37 cellular contexts compared by ENCODE assay signal in genomic region chr6:75856902-75857301, GRCh38.
"Had no signal": no experiment of that assay in that cellular context is flagged by ENCODE, and none has a peak within 500 bp of the region (broad histone marks: within the 10 kb centered on the region; RNA-seq: fewer than 3 reads in every experiment).

No MANE protein-coding gene starts in this region.

- H3K4me1 Mint-ChIP-seq: activated CD4-positive, alpha-beta memory T cell treated with anti-CD3 and anti-CD28 coated beads, Interleukin-2, amount 10 ng/mL, durations not matched to agents 7 days and 5 days; activated CD4-positive, alpha-beta T cell treated with anti-CD3 and anti-CD28 coated beads for 36 hours; activated CD4-positive, alpha-beta T cell treated with anti-CD3 and anti-CD28 coated beads, Interleukin-2, amount 10 ng/mL, durations not matched to agents 7 days and 5 days; activated CD8-positive, alpha-beta memory T cell treated with anti-CD3 and anti-CD28 coated beads, Interleukin-2, amount 10 ng/mL, durations not matched to agents 7 days and 5 days; activated naive CD4-positive, alpha-beta T cell treated with anti-CD3 and anti-CD28 coated beads, Interleukin-2, amount 10 ng/mL, durations not matched to agents 7 days and 5 days; activated naive CD4-positive, alpha-beta T cell treated with anti-CD3 and anti-CD28 coated beads, Interleukin-2, amount 50 U/mL, for 24 hours; activated naive CD8-positive, alpha-beta T cell treated with anti-CD3 and anti-CD28 coated beads, Interleukin-2, amount 10 ng/mL, durations not matched to agents 7 days and 5 days; activated naive CD8-positive, alpha-beta T cell treated with anti-CD3 and anti-CD28 coated beads, Interleukin-2, amount 50 U/mL, for 24 hours; brain; central memory CD8-positive, alpha-beta T cell had no signal

- H3K27me3 Mint-ChIP-seq: activated CD8-positive, alpha-beta memory T cell treated with anti-CD3 and anti-CD28 coated beads, Interleukin-2, amount 10 ng/mL, durations not matched to agents 7 days and 5 days; activated naive CD8-positive, alpha-beta T cell; brain; central memory CD8-positive, alpha-beta T cell had no signal

- ATAC-seq: activated CD4-positive, alpha-beta T cell treated with anti-CD3 and anti-CD28 coated beads for 36 hours; activated CD4-positive, CD25-positive, alpha-beta regulatory T cell treated with anti-CD3 and anti-CD28 coated beads, Interleukin-2, amount 50 U/mL, for 24 hours; activated CD8-positive, alpha-beta memory T cell treated with anti-CD3 and anti-CD28 coated beads, Interleukin-2, amount 10 ng/mL, durations not matched to agents 7 days and 5 days; activated CD8-positive, alpha-beta T cell treated with anti-CD3 and anti-CD28 coated beads, Interleukin-2, amount 10 ng/mL, durations not matched to agents 7 days and 5 days; activated naive CD8-positive, alpha-beta T cell treated with anti-CD3 and anti-CD28 coated beads, Interleukin-2, amount 50 U/mL, for 24 hours; activated T-cell treated with anti-CD3 and anti-CD28 coated beads, Interleukin-2, amount 50 U/mL, for 4 hours; WTC11 had no signal

- H3K27ac ChIP-seq: ascending aorta, WERI-Rb-1 had no signal

- H3K9me3 Mint-ChIP-seq: activated CD4-positive, alpha-beta memory T cell treated with anti-CD3 and anti-CD28 coated beads, Interleukin-2, amount 10 ng/mL, durations not matched to agents 7 days and 5 days; activated CD4-positive, alpha-beta T cell treated with anti-CD3 and anti-CD28 coated beads, Interleukin-2, amount 10 ng/mL, durations not matched to agents 7 days and 5 days; activated naive CD4-positive, alpha-beta T cell treated with anti-CD3 and anti-CD28 coated beads, Interleukin-2, amount 10 ng/mL, durations not matched to agents 7 days and 5 days; activated naive CD4-positive, alpha-beta T cell treated with anti-CD3 and anti-CD28 coated beads, Interleukin-2, amount 50 U/mL, for 24 hours; activated naive CD8-positive, alpha-beta T cell treated with anti-CD3 and anti-CD28 coated beads, Interleukin-2, amount 10 ng/mL, durations not matched to agents 7 days and 5 days; activated naive CD8-positive, alpha-beta T cell treated with anti-CD3 and anti-CD28 coated beads, Interleukin-2, amount 50 U/mL, for 24 hours; activated T-cell treated with anti-CD3 and anti-CD28 coated beads, Interleukin-2, amount 50 U/mL, for 4 hours; activated T-helper 2 cell treated with anti-CD3 and anti-CD28 coated beads, Interferon-gamma antibody, Interleukin-2, Interleukin-4, amounts not matched to agents 10 μg/mL and 5 μg/mL and 100 μg/mL, durations not matched to agents 14 hours and 24 hours and 36 hours; brain; central memory CD8-positive, alpha-beta T cell; T-helper 1 cell treated with Interleukin-12 subunit alpha and Interleukin-12 subunit beta and Interleukin-4 antibody, amounts not matched to agents 30 μg/mL and 1 μg/mL, for 36 hours; T-helper 2 cell treated with Interferon-gamma antibody and Interleukin-4, amounts not matched to agents 5 μg/mL and 100 μg/mL, for 36 hours; WTC11 had no signal

- H3K27me3 ChIP-seq: ascending aorta, cardiac muscle cell had no signal

- H3K4me3 Mint-ChIP-seq: activated CD4-positive, alpha-beta memory T cell treated with anti-CD3 and anti-CD28 coated beads, Interleukin-2, amount 10 ng/mL, durations not matched to agents 7 days and 5 days; activated CD4-positive, alpha-beta T cell treated with anti-CD3 and anti-CD28 coated beads for 36 hours; activated CD4-positive, alpha-beta T cell treated with anti-CD3 and anti-CD28 coated beads, Interleukin-2, amount 10 ng/mL, durations not matched to agents 7 days and 5 days; activated CD8-positive, alpha-beta memory T cell treated with anti-CD3 and anti-CD28 coated beads, Interleukin-2, amount 10 ng/mL, durations not matched to agents 7 days and 5 days; activated CD8-positive, alpha-beta T cell treated with anti-CD3 and anti-CD28 coated beads, Interleukin-2, amount 10 ng/mL, durations not matched to agents 7 days and 5 days; activated naive CD4-positive, alpha-beta T cell treated with anti-CD3 and anti-CD28 coated beads, Interleukin-2, amount 10 ng/mL, durations not matched to agents 7 days and 5 days; activated naive CD4-positive, alpha-beta T cell treated with anti-CD3 and anti-CD28 coated beads, Interleukin-2, amount 50 U/mL, for 24 hours; activated naive CD8-positive, alpha-beta T cell; activated naive CD8-positive, alpha-beta T cell treated with anti-CD3 and anti-CD28 coated beads, Interleukin-2, amount 10 ng/mL, durations not matched to agents 7 days and 5 days; activated naive CD8-positive, alpha-beta T cell treated with anti-CD3 and anti-CD28 coated beads, Interleukin-2, amount 50 U/mL, for 24 hours; activated T-cell treated with anti-CD3 and anti-CD28 coated beads, Interleukin-2, amount 50 U/mL, for 4 hours; brain; central memory CD8-positive, alpha-beta T cell; T-helper 1 cell treated with Interleukin-12 subunit alpha and Interleukin-12 subunit beta and Interleukin-4 antibody, amounts not matched to agents 30 μg/mL and 1 μg/mL, for 36 hours; T-helper 2 cell treated with Interferon-gamma antibody and Interleukin-4, amounts not matched to agents 5 μg/mL and 100 μg/mL, for 36 hours; WTC11 had no signal

- H3K4me3 ChIP-seq: ascending aorta, cardiac muscle cell had no signal

- H3K36me3 ChIP-seq: cardiac muscle cell, WERI-Rb-1 had no signal

- H3K4me1 ChIP-seq: ascending aorta had no signal

- H3K9me3 ChIP-seq: ascending aorta had no signal

- H3K36me3 Mint-ChIP-seq: activated CD8-positive, alpha-beta memory T cell treated with anti-CD3 and anti-CD28 coated beads, Interleukin-2, amount 10 ng/mL, durations not matched to agents 7 days and 5 days; activated naive CD4-positive, alpha-beta T cell treated with anti-CD3 and anti-CD28 coated beads, Interleukin-2, amount 10 ng/mL, durations not matched to agents 7 days and 5 days; activated naive CD4-positive, alpha-beta T cell treated with anti-CD3 and anti-CD28 coated beads, Interleukin-2, amount 50 U/mL, for 24 hours; activated naive CD8-positive, alpha-beta T cell; activated naive CD8-positive, alpha-beta T cell treated with anti-CD3 and anti-CD28 coated beads, Interleukin-2, amount 10 ng/mL, durations not matched to agents 7 days and 5 days had no signal

- H3K27ac Mint-ChIP-seq: activated CD4-positive, alpha-beta memory T cell treated with anti-CD3 and anti-CD28 coated beads, Interleukin-2, amount 10 ng/mL, durations not matched to agents 7 days and 5 days; activated CD4-positive, alpha-beta T cell treated with anti-CD3 and anti-CD28 coated beads for 36 hours; activated CD4-positive, alpha-beta T cell treated with anti-CD3 and anti-CD28 coated beads, Interleukin-2, amount 10 ng/mL, durations not matched to agents 7 days and 5 days; activated CD8-positive, alpha-beta memory T cell treated with anti-CD3 and anti-CD28 coated beads, Interleukin-2, amount 10 ng/mL, durations not matched to agents 7 days and 5 days; activated CD8-positive, alpha-beta T cell treated with anti-CD3 and anti-CD28 coated beads, Interleukin-2, amount 10 ng/mL, durations not matched to agents 7 days and 5 days; activated naive CD4-positive, alpha-beta T cell treated with anti-CD3 and anti-CD28 coated beads, Interleukin-2, amount 10 ng/mL, durations not matched to agents 7 days and 5 days; activated naive CD4-positive, alpha-beta T cell treated with anti-CD3 and anti-CD28 coated beads, Interleukin-2, amount 50 U/mL, for 24 hours; activated naive CD8-positive, alpha-beta T cell; activated naive CD8-positive, alpha-beta T cell treated with anti-CD3 and anti-CD28 coated beads, Interleukin-2, amount 10 ng/mL, durations not matched to agents 7 days and 5 days; activated naive CD8-positive, alpha-beta T cell treated with anti-CD3 and anti-CD28 coated beads, Interleukin-2, amount 50 U/mL, for 24 hours; activated T-helper 2 cell treated with anti-CD3 and anti-CD28 coated beads, Interferon-gamma antibody, Interleukin-2, Interleukin-4, amounts not matched to agents 10 μg/mL and 5 μg/mL and 100 μg/mL, durations not matched to agents 14 hours and 24 hours and 36 hours; brain; T-helper 1 cell treated with Interleukin-12 subunit alpha and Interleukin-12 subunit beta and Interleukin-4 antibody, amounts not matched to agents 30 μg/mL and 1 μg/mL, for 36 hours; T-helper 2 cell treated with Interferon-gamma antibody and Interleukin-4, amounts not matched to agents 5 μg/mL and 100 μg/mL, for 36 hours; WTC11 had no signal

- DNase-seq: activated CD4-positive, alpha-beta memory T cell treated with anti-CD3 and anti-CD28 coated beads, Interleukin-2, amount 10 ng/mL, durations not matched to agents 7 days and 5 days; activated CD4-positive, alpha-beta T cell treated with anti-CD3 and anti-CD28 coated beads for 1 hour; activated CD4-positive, alpha-beta T cell treated with anti-CD3 and anti-CD28 coated beads for 36 hours; activated CD4-positive, alpha-beta T cell treated with anti-CD3 and anti-CD28 coated beads for 48 hours; activated CD4-positive, alpha-beta T cell treated with anti-CD3 and anti-CD28 coated beads, Interleukin-2, amount 10 ng/mL, durations not matched to agents 7 days and 5 days; activated CD4-positive, alpha-beta T cell treated with anti-CD3 and anti-CD28 coated beads, Interleukin-2, amount 50 U/mL, for 48 hours; activated CD4-positive, CD25-positive, alpha-beta regulatory T cell; activated CD8-positive, alpha-beta memory T cell treated with anti-CD3 and anti-CD28 coated beads for 24 hours; activated CD8-positive, alpha-beta memory T cell treated with anti-CD3 and anti-CD28 coated beads, Interleukin-2, amount 10 ng/mL, durations not matched to agents 7 days and 5 days; activated CD8-positive, alpha-beta memory T cell treated with anti-CD3 and anti-CD28 coated beads, Interleukin-2, amount 50 U/mL, for 48 hours; activated CD8-positive, alpha-beta T cell treated with anti-CD3 and anti-CD28 coated beads, Interleukin-2, amount 10 ng/mL, durations not matched to agents 7 days and 5 days; activated effector memory CD4-positive, alpha-beta T cell treated with Interleukin-2 at 50 U/mL for 16 hours; activated gamma-delta T cell; activated naive CD4-positive, alpha-beta T cell treated with anti-CD3 and anti-CD28 coated beads, Interleukin-2, amount 10 ng/mL, durations not matched to agents 7 days and 5 days; activated naive CD4-positive, alpha-beta T cell treated with Interleukin-2 at 50 U/mL for 16 hours; activated naive CD8-positive, alpha-beta T cell treated with anti-CD3 and anti-CD28 coated beads, Interleukin-2, amount 10 ng/mL, durations not matched to agents 7 days and 5 days; activated naive CD8-positive, alpha-beta T cell treated with anti-CD3 and anti-CD28 coated beads, Interleukin-2, amount 50 U/mL, for 24 hours; activated T-cell treated with anti-CD3 and anti-CD28 coated beads, Interleukin-2, amount 50 U/mL, for 4 hours; amygdala; anterior cingulate cortex; caudate nucleus; cerebellar nuclear complex; T-helper 1 cell; T-helper 2 cell; T-helper 9 cell; WERI-Rb-1 had no signal
